Comparison of ENCODE assay signal across 8 cellular contexts in the genomic region with DNA sequence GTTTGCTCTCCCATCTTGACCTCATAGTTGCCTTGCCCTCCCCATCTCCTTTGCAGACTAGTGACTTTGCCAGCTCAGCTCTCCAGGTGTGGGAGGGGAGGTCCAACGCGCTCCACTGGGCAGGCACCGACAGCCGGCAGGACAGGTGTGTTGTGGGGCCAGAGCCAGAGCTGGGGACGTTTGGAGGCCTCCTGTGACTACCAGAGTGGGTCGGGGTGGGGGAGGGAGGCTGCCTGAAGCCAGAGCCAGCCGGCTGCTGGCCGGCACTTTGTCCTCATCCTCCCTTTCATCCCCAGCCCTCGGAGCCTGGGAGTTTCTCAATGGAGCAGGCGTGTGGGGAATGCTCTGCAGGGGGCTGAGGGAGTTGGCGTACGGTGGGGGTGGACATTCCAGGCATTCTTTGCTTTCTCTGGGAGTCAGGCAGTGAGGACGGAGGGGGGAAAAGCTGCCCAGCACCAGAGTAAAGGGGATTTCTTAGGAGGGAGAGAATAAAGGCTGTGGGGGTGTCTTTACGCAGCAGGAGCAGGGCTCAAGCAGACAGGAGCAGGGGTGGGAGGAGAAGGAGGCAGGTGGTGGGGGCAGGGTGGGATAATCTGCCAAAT. TPM values are rescaled to one million over a fixed set of nuclear protein-coding genes. Genes with fewer than 3 reads are reported as not detected.
DNase-seq lines count a peak whose midpoint lies in the region; ATAC-seq and TF ChIP-seq lines count a peak whose summit lies in the region.

No MANE protein-coding gene starts in this region.

- in situ Hi-C loops in IMR-90 (cut with MboI; ENCODE audit: low sequenced_read_pairs), result no loop called here
- in situ Hi-C loops in transverse colon (cut with MboI; ENCODE audit: low pct_ligation_motif_present in 1 of 4, low pct_unique_long_range_greater_than_20kb in 1 of 4, low sequenced_read_pairs in 3 of 4), result no loop called here
- in situ Hi-C loops in gastrocnemius medialis (cut with MboI; ENCODE audit: low sequenced_read_pairs in 4 of 4), result no loop called here

- TF ChIP-seq EP300 in transverse colon (IDR thresholded peaks at IDR 0.05; ENCODE audit: low read depth), result no peak

- H2BK5ac ChIP-seq in IMR-90 (ENCODE audit: low read depth, low read length, poor library complexity, severe bottlenecking), result peak overlapping the region; percentile 100

- H3K4ac ChIP-seq in IMR-90 (ENCODE audit: low read depth, low read length), result peak overlapping the region; percentile 100

- peak overlapping the region; percentile 94 for H3K18ac ChIP-seq in IMR-90 (ENCODE audit: low read depth, low read length)

- H3K27me3 ChIP-seq in IMR-90 (ENCODE audit: control insufficient read depth, insufficient read depth, low read length), result no peaks in the 10 kb centered on the region
- no peaks in the 10 kb centered on the region for H3K27me3 ChIP-seq in transverse colon
- H3K27me3 ChIP-seq in gastrocnemius medialis, result no peaks in the 10 kb centered on the region

- H2AK9ac ChIP-seq in IMR-90 (replicated peaks; ENCODE audit: low read depth, low read length, poor library complexity), result peak overlapping the region; percentile 97

- H3K9me3 ChIP-seq in IMR-90 (ENCODE audit: control insufficient read depth, insufficient read depth, low read length), result no peaks in the 10 kb centered on the region
- no peaks in the 10 kb centered on the region for H3K9me3 ChIP-seq in transverse colon
- no peaks in the 10 kb centered on the region for H3K9me3 ChIP-seq in gastrocnemius medialis

- no peaks in the 10 kb centered on the region for H4K20me1 ChIP-seq in IMR-90 (ENCODE audit: insufficient read depth, low read length)

- H3K4me2 ChIP-seq in IMR-90 (ENCODE audit: low read depth, low read length), result peak overlapping the region; percentile 19; the same call in 1 of the 2 replicates

- H3K9me1 ChIP-seq in IMR-90 (ENCODE audit: insufficient read depth, low read length), result peaks cover 17% of the 10 kb centered on the region

- peak overlapping the region; percentile 99 for H3K23ac ChIP-seq in IMR-90 (ENCODE audit: low read depth, low read length)

- H3K4me3 ChIP-seq in AG09309 (ENCODE audit: control insufficient read depth, low read depth, low read length) (no peak overlapping the region), IMR-90 (ENCODE audit: insufficient read depth, low read depth, low read length) (no peak overlapping the region), transverse colon (no peak overlapping the region), gastrocnemius medialis (no peak overlapping the region)

- peak overlapping the region; percentile 100 for H2BK120ac ChIP-seq in IMR-90 (ENCODE audit: low read depth, low read length)

- intact Hi-C loops in IMR-90 (cut with micrococcal nuclease) (loop anchor here (2.0 kb wide), 1 partner anchor 19 kb away; a partner anchor contains a TSS), transverse colon (cut with DNase I; ENCODE audit: low total_unique reads) (no loop called here), gastrocnemius medialis (cut with DNase I; ENCODE audit: low total_unique reads) (no loop called here)

- H2AFZ ChIP-seq in IMR-90 (replicated peaks; ENCODE audit: low read length, poor library complexity), result peak overlapping the region; percentile 83

- TF ChIP-seq CTCF in AG09309 (IDR thresholded peaks at IDR 0.05; ENCODE audit: control insufficient read depth, insufficient read depth, low read depth, low read length, missing control alignments) (no peak), IMR-90 (conservative IDR thresholded peaks at IDR 0.05; ENCODE audit: low read depth, low read length) (no peak), transverse colon (IDR thresholded peaks at IDR 0.05) (no peak), gastrocnemius medialis (IDR thresholded peaks at IDR 0.05 in 4 of 5, conservative IDR thresholded peaks at IDR 0.05 in 1 of 5) (no peak)

- POLR2A ChIA-PET in IMR-90 (lab: Charles Lee; ENCODE audit: unreplicated experiment), result interaction anchor here (0.5 kb wide), 1 partner anchor 15 kb away, joined by 3 read pairs; no protein-coding TSS in a partner anchor

- BruUV-seq in IMR-90 (replicated peaks; lab: Mats Ljungman, UMichigan), result no TSS peak

- peak; percentile 33; the same call in 1 of the 2 replicates for TF ChIP-seq RAD21 in IMR-90 (IDR thresholded peaks at IDR 0.05; ENCODE audit: low read length)

- peak overlapping the region; percentile 99 for H2BK20ac ChIP-seq in IMR-90 (ENCODE audit: low read depth, low read length)

- H2BK15ac ChIP-seq in IMR-90 (ENCODE audit: low read depth, low read length), result peak overlapping the region; percentile 100

- peak overlapping the region; percentile 91 for H4K5ac ChIP-seq in IMR-90 (ENCODE audit: low read depth, low read length)

- peak overlapping the region; percentile 77 for H3K9ac ChIP-seq in IMR-90 (ENCODE audit: low read depth, low read length)

- H3K36me3 ChIP-seq in IMR-90 (ENCODE audit: control insufficient read depth, insufficient read depth, low read length) (peaks cover 40% of the 10 kb centered on the region), transverse colon (peaks cover 0 to 33% (median 14%) of the 10 kb centered on the region in 4 donors), gastrocnemius medialis (peaks cover 0 to 5% of the 10 kb centered on the region in 2 donors)

- WGBS in IMR-90 (ENCODE audit: extremely low coverage in 2 of 2, insufficient read length in 1 of 2), 2 experiments, result no CpG with 5 or more reads among the region's 14 CpGs
- WGBS in transverse colon (ENCODE audit: low coverage in 1 of 2), 2 donors, result 40 to 64% methylated on average over 2 to 14 of the region's 14 CpGs

- H3K79me1 ChIP-seq in IMR-90 (ENCODE audit: low read depth in 1 of 2, low read length in 2 of 2), result peaks cover 21 to 75% of the 10 kb centered on the region in 2 experiments

- CTCF ChIA-PET in IMR-90 (lab: Yijun Ruan, JAX), result interaction anchor here (2.1 to 2.3 kb wide), 2 partner anchors 24 to 28 kb away, joined by 5 to 9 read pairs; no protein-coding TSS in a partner anchor

- ATAC-seq in IMR-90 (ENCODE audit: low read depth), result peak; percentile 68
- no peak for ATAC-seq in gastrocnemius medialis

- H3K56ac ChIP-seq in IMR-90 (ENCODE audit: extremely low read depth, insufficient read depth, low read length), result peak overlapping the region; percentile 96

- peak overlapping the region; percentile 98 for H3K14ac ChIP-seq in IMR-90 (replicated peaks; ENCODE audit: low read depth, low read length)

- TF ChIP-seq POLR2A in IMR-90 (IDR thresholded peaks at IDR 0.05; ENCODE audit: low read depth, low read length) (peak; percentile 41; the same call in 1 of the 2 replicates), transverse colon (IDR thresholded peaks at IDR 0.05) (no peak), gastrocnemius medialis (IDR thresholded peaks at IDR 0.05) (no peak)

- peak overlapping the region; percentile 100 for H4K91ac ChIP-seq in IMR-90 (ENCODE audit: insufficient read depth, low read depth, low read length)

- H2AK5ac ChIP-seq in IMR-90 (ENCODE audit: low read depth, low read length), result peak overlapping the region; percentile 100

- DNase-seq in AG09309 (ENCODE audit: low read depth), result peak; percentile 92
- peak; percentile 97 for DNase-seq in IMR-90
- DNase-seq in amniotic epithelial cell (ENCODE audit: low read depth), result peak; percentile 97
- DNase-seq in islet precursor cell, result peak; percentile 99
- DNase-seq in transverse colon, result peak; percentile 51
- no peak for DNase-seq in stimulated activated naive CD4-positive, alpha-beta T cell (lab: John Stamatoyannopoulos, UW)
- DNase-seq in middle frontal gyrus (ENCODE audit: extremely low spot score, low spot score), result no peak
- DNase-seq in gastrocnemius medialis, result no peak

- H4K8ac ChIP-seq in IMR-90 (ENCODE audit: low read depth in 2 of 2, low read length in 2 of 2), result peak overlapping the region; percentile 98 to 100

- H3K4me1 ChIP-seq in IMR-90 (ENCODE audit: control insufficient read depth, insufficient read depth, low read length), result peaks cover 32% of the 10 kb centered on the region
- H3K4me1 ChIP-seq in transverse colon, result peaks cover 10 to 25% (median 20%) of the 10 kb centered on the region in 4 donors
- no peaks in the 10 kb centered on the region for H3K4me1 ChIP-seq in gastrocnemius medialis

- dilution Hi-C loops in IMR-90 (cut with HindIII; ENCODE audit: low sequenced_read_pairs, unreplicated experiment), result no loop called here

- H3K27ac ChIP-seq in IMR-90 (ENCODE audit: insufficient read depth, low read length) (peak overlapping the region; percentile 99), transverse colon (peak overlapping the region in 2 of 4 donors; percentile 1 to 21), gastrocnemius medialis (no peak overlapping the region)

TF ChIP-seq in IMR-90, 13 proteins besides CTCF, POLR2A, EP300 and RAD21 (continues in another document):
- TF ChIP-seq MAFK (IDR thresholded peaks at IDR 0.05; ENCODE audit: low read depth, low read length), result no peak
- TF ChIP-seq RCOR1 (IDR thresholded peaks at IDR 0.05; ENCODE audit: insufficient replicate concordance, low read length), result peak; percentile 63
- TF ChIP-seq SMC3 (IDR thresholded peaks at IDR 0.05; ENCODE audit: low read depth, low read length), result 0 out of 2 replicates have a peak, but pooled peaks have one; percentile 19
- no peak for TF ChIP-seq CHD1 (IDR thresholded peaks at IDR 0.05; ENCODE audit: low read depth, low read length)
- TF ChIP-seq MXI1 (IDR thresholded peaks at IDR 0.05; ENCODE audit: borderline replicate concordance, low read depth, low read length), result no peak
- TF ChIP-seq, protein P1, sequence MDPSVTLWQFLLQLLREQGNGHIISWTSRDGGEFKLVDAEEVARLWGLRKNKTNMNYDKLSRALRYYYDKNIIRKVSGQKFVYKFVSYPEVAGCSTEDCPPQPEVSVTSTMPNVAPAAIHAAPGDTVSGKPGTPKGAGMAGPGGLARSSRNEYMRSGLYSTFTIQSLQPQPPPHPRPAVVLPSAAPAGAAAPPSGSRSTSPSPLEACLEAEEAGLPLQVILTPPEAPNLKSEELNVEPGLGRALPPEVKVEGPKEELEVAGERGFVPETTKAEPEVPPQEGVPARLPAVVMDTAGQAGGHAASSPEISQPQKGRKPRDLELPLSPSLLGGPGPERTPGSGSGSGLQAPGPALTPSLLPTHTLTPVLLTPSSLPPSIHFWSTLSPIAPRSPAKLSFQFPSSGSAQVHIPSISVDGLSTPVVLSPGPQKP (IDR thresholded peaks at IDR 0.05; ENCODE audit: borderline replicate concordance, low read depth, low read length), result no peak

RNA-seq across cellular contexts. Expression of a gene that starts 20.2 kb away (rescaled TPM):
- total RNA-seq in IMR-90 (2012; rRNA removed), result 7.2 and 8.1 TPM in 2 replicates
- polyA plus RNA-seq in IMR-90 (2012; rRNA removed), result 17.6 and 18.7 TPM in 2 replicates
- polyA plus RNA-seq in IMR-90 (2012; cell fraction: cytosol; rRNA removed), result 12.3 and 18.8 TPM in 2 replicates
- 22.8 and 32.1 TPM in 2 replicates for polyA plus RNA-seq in IMR-90 (2012; cell fraction: nucleus; rRNA removed; ENCODE audit: low replicate concordance)
- 10 to 100 TPM; 12.5 to 46.8 (median 24.4) TPM for total RNA-seq in transverse colon
- 1 to 10 TPM in 1 of 4 donors, under 1 TPM in 3; 0.42 to 1.9 (median 0.58) TPM for total RNA-seq in gastrocnemius medialis

RNA-seq across cellular contexts. Expression of a gene that starts 55.4 kb away (rescaled TPM):
- not detected in 2 replicates for total RNA-seq in IMR-90 (2012; rRNA removed)
- polyA plus RNA-seq in IMR-90 (2012; rRNA removed), result not detected in 2 replicates
- 0.01 TPM in 1 of 2 replicates, not detected in the other for polyA plus RNA-seq in IMR-90 (2012; cell fraction: cytosol; rRNA removed)
- polyA plus RNA-seq in IMR-90 (2012; cell fraction: nucleus; rRNA removed; ENCODE audit: low replicate concordance), result 0.02 TPM in 1 of 2 replicates, not detected in the other
- under 1 TPM in 2 of 4 donors, not detected in 2; 0.32 to 0.41 TPM for total RNA-seq in transverse colon
- not detected for total RNA-seq in gastrocnemius medialis

Comparison
In these comparisons a context has a peak if more than half of its experiments do, and no peak if none do; other contexts are left out.
1. DNase-seq: peak in AG09309 (single experiment), IMR-90 (single experiment), amniotic epithelial cell (single experiment), islet precursor cell (single experiment) and transverse colon (single experiment); none in stimulated activated naive CD4-positive, alpha-beta T cell (0 of 6), middle frontal gyrus (single experiment) and gastrocnemius medialis (0 of 2).